18 cellular contexts compared by ENCODE assay signal in genomic region chr4:88919056-88919455, GRCh38.
"Had no signal": no experiment of that assay in that cellular context is flagged by ENCODE, and none has a peak within 500 bp of the region (broad histone marks: within the 10 kb centered on the region; RNA-seq: fewer than 3 reads in every experiment).

No MANE protein-coding gene starts in this region.

- DNase-seq: effector CD4-positive, alpha-beta T cell; foreskin melanocyte; head of caudate nucleus; kidney glomerular epithelial cell; naive thymus-derived CD4-positive, alpha-beta T cell; nephron progenitor cell; psoas muscle; retina; right lobe of liver; stimulated activated CD4-positive, alpha-beta T cell treated with anti-CD3 and anti-CD28 coated beads, Interleukin-4, amount 100 ng/mL, for 1 hour; stimulated activated CD8-positive, alpha-beta memory T cell treated with anti-CD3 and anti-CD28 coated beads, Interleukin-4, amount 100 ng/mL, for 48 hours; stimulated activated naive CD8-positive, alpha-beta T cell treated with anti-CD3 and anti-CD28 coated beads, Interleukin-15, Interleukin-2, amounts not matched to agents 100 U/mL and 50 U/mL, for 24 hours; tibial artery; upper lobe of right lung had no signal

- H3K4me3 Mint-ChIP-seq: naive thymus-derived CD4-positive, alpha-beta T cell; nephron progenitor cell; stimulated activated effector memory CD8-positive, alpha-beta T cell treated with anti-CD3 and anti-CD28 coated beads, Interleukin-12 subunit alpha, Interleukin-12 subunit beta, amount 100 ng/mL, for 72 hours had no signal

- H3K9me3 Mint-ChIP-seq: stimulated activated effector memory CD8-positive, alpha-beta T cell treated with anti-CD3 and anti-CD28 coated beads, Interleukin-12 subunit alpha, Interleukin-12 subunit beta, amount 100 ng/mL, for 72 hours had no signal

- H3K27me3 ChIP-seq: hepatocyte, right lobe of liver, tibial artery, upper lobe of right lung, vagina had no signal

- H3K4me1 Mint-ChIP-seq: naive thymus-derived CD4-positive, alpha-beta T cell; nephron progenitor cell; stimulated activated effector memory CD8-positive, alpha-beta T cell treated with anti-CD3 and anti-CD28 coated beads, Interleukin-12 subunit alpha, Interleukin-12 subunit beta, amount 100 ng/mL, for 72 hours had no signal

- H3K4me1 ChIP-seq: psoas muscle, right lobe of liver, tibial artery, upper lobe of right lung, vagina had no signal

- H3K4me3 ChIP-seq: coronary artery, hepatocyte, psoas muscle, right lobe of liver, tibial artery, upper lobe of right lung, vagina had no signal

- ATAC-seq: naive thymus-derived CD4-positive, alpha-beta T cell; psoas muscle; right lobe of liver; stimulated activated effector memory CD8-positive, alpha-beta T cell treated with anti-CD3 and anti-CD28 coated beads, Interleukin-12 subunit alpha, Interleukin-12 subunit beta, amount 100 ng/mL, for 72 hours; stimulated activated naive CD8-positive, alpha-beta T cell treated with anti-CD3 and anti-CD28 coated beads, Interleukin-15, Interleukin-2, amounts not matched to agents 100 U/mL and 50 U/mL, for 24 hours; upper lobe of right lung had no signal

- H3K27ac ChIP-seq: coronary artery, hepatocyte, psoas muscle, right lobe of liver, tibial artery, upper lobe of right lung, vagina had no signal

- H3K36me3 ChIP-seq: right lobe of liver, tibial artery, upper lobe of right lung, vagina had no signal

- H3K27ac Mint-ChIP-seq: nephron progenitor cell; stimulated activated effector memory CD8-positive, alpha-beta T cell treated with anti-CD3 and anti-CD28 coated beads, Interleukin-12 subunit alpha, Interleukin-12 subunit beta, amount 100 ng/mL, for 72 hours had no signal

- H3K9me3 ChIP-seq: psoas muscle, right lobe of liver, tibial artery, upper lobe of right lung, vagina had no signal

- H3K36me3 Mint-ChIP-seq: stimulated activated effector memory CD8-positive, alpha-beta T cell treated with anti-CD3 and anti-CD28 coated beads, Interleukin-12 subunit alpha, Interleukin-12 subunit beta, amount 100 ng/mL, for 72 hours had no signal
